ENCODE assay signal across 8 cellular contexts in the genomic region with DNA sequence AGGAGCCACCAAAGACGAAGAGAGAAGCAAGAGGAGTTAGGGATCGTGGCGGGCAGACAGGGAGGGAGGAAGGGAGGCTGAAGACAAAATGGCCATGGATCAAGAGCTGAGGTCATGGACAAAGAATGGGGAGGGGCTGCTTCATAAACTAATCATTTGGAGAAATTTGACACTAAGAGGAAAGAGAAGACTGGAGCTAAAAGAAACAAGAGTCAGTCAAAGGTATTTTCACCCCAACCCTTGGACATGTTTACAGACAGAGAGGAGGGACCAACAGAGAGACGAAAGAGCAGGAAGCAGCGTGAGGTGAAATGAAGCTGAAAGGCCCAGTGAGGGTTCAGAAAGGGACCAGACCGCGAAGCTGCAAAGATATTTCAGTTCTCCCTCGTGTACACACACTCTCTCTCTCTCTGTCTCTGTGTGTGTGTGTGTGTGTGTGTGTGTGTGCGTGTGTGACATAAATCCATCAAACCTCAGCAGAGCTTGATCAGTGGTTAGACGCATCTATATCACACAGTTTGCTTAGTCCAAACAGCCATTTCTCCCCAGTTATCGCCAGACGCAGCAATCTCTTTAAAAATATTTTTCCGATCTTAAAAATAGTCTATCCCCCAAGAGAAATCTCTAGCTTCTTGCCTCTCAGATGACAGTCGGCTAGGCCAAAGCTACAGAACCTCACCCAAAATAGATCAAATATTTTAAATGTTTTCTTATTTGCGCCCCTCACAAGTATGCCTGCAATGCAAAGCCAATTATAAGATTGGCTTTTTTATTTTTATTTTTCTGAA. TPM values are rescaled to one million over a fixed set of nuclear protein-coding genes. Genes with fewer than 3 reads are reported as not detected.
DNase-seq lines count a peak whose midpoint lies in the region; ATAC-seq lines count a peak whose summit lies in the region.

No MANE protein-coding gene starts in this region.

- DNase-seq in hepatic stellate cell (ENCODE audit: low spot score) (no peak), T1000 (lab: John Stamatoyannopoulos, UW) (no peak), MG63 (no peak), occipital lobe (lab: John Stamatoyannopoulos, UW) (no peak)

- H3K27ac ChIP-seq in cingulate gyrus (ENCODE audit: low read depth, low read length) (peak overlapping the region; percentile 49), skeletal muscle tissue (ENCODE audit: low read depth, low read length) (peak overlapping the region; percentile 67)

- no peaks in the 10 kb centered on the region for H3K36me3 ChIP-seq in skeletal muscle tissue (ENCODE audit: control insufficient read depth in 3 of 3, insufficient read depth in 3 of 3, low read length in 3 of 3)
- H3K36me3 ChIP-seq in MG63, result no peaks in the 10 kb centered on the region

- no peaks in the 10 kb centered on the region for H3K9me3 ChIP-seq in skeletal muscle tissue (ENCODE audit: control insufficient read depth in 3 of 3, low read length in 3 of 3)
- no peaks in the 10 kb centered on the region for H3K9me3 ChIP-seq in MG63

- no peak overlapping the region for H3K9ac ChIP-seq in skeletal muscle tissue (ENCODE audit: low read depth in 1 of 3, low read length in 3 of 3)

- H3K4me3 ChIP-seq in skeletal muscle tissue (ENCODE audit: low read length in 3 of 3) (peak overlapping the region in 1 of 3 donors; percentile 19), MG63 (no peak overlapping the region)

- H3K27me3 ChIP-seq in skeletal muscle tissue (ENCODE audit: control insufficient read depth in 3 of 3, insufficient read depth in 3 of 3, low read length in 3 of 3) (no peaks in the 10 kb centered on the region), MG63 (no peaks in the 10 kb centered on the region)

- H3K4me1 ChIP-seq in skeletal muscle tissue (ENCODE audit: control insufficient read depth in 3 of 3, insufficient read depth in 3 of 3, low read length in 3 of 3), result peaks cover 6 to 13% (median 6%) of the 10 kb centered on the region in 3 donors

- ATAC-seq in GM19025 (IDR thresholded peaks at IDR 0.05; ENCODE audit: low read depth, unreplicated experiment) (peak; percentile 81), HG03039 (IDR thresholded peaks at IDR 0.05; ENCODE audit: unreplicated experiment) (peak; percentile 68)

RNA-seq across cellular contexts. Expression of a gene that starts 12.5 kb away (rescaled TPM):
- 89.8 TPM for total RNA-seq in skeletal muscle tissue
- total RNA-seq in MG63 (2014; rRNA removed; shearing (Covaris generic); ENCODE audit: low replicate concordance), result 53.1 and 68.3 TPM in 2 replicates
- 29.5 TPM for total RNA-seq in occipital lobe
